Comparison of ENCODE assay signal across 8 cellular contexts in the genomic region with DNA sequence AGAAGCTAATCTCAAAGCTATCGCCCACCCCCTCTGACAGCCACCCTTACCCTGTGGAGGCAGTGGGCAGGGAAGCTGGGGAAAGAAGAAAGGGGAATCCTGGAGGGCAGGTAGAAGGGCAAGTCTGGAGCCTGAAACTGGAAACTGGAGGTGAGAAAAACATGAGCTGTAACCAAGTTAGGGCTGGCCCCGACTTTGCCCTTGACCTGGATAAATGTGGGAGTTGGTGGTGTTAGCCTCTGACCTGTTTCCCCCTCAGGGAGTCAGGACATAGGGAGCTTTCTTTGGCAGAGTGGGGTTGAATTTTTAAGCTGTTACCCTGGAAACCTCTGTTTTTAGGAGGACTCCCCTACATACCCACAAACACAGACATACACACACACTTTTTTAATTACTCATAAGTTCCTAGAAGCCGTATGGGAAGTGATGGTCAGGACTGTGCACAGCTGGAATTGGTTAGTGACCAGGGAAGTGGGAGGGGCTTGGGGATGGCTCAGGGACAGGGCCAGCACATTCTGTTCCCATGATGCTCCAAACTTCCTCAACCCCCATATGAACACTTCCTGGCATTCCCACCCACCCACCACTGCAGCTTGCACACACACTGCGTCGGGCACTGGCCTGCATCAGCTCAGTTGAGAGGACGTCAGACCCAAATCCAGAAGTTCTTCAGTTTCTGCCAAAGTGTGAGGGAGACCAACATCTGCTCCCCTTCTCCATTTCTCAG. TPM values are rescaled to one million over a fixed set of nuclear protein-coding genes. Genes with fewer than 3 reads are reported as not detected.
A peak's percentile ranks its signal among the peaks of the same experiment; 100 is the strongest.
DNase-seq lines count a peak whose midpoint lies in the region; ATAC-seq and TF ChIP-seq lines count a peak whose summit lies in the region.

No MANE protein-coding gene starts in this region.

- no peaks in the 10 kb centered on the region for H3K27me3 Mint-ChIP-seq in activated T-cell treated with anti-CD3 and anti-CD28 coated beads, Interleukin-2, amount 50 U/mL, for 72 hours (ENCODE audit: low read depth)

- H3K9me3 Mint-ChIP-seq in activated T-cell treated with anti-CD3 and anti-CD28 coated beads, Interleukin-2, amount 50 U/mL, for 72 hours = no peaks in the 10 kb centered on the region

- intact Hi-C loops in cardiac septum (cut with DNase I) (no loop called here), psoas muscle (cut with DNase I) (no loop called here)

- H3K4me3 ChIP-seq in psoas muscle = peak overlapping the region; percentile 30

- peaks cover 0 to 23% (median 3%) of the 10 kb centered on the region in 3 donors for H3K27me3 ChIP-seq in psoas muscle (ENCODE audit: insufficient read depth in 3 of 3, low read length in 2 of 3)

- DNase-seq in LHCN-M2 (ENCODE audit: low read depth) = peak; percentile 100
- DNase-seq in activated T-cell treated with anti-CD3 and anti-CD28 coated beads, Interleukin-2, amount 50 U/mL, for 72 hours = peak in 1 of 2 donors; percentile 22
- peak; percentile 87 for DNase-seq in cardiac septum (ENCODE audit: low spot score)
- peak; percentile 90 to 94 for DNase-seq in psoas muscle
- DNase-seq in DMS79 (lab: John Stamatoyannopoulos, UW) = no peak

- no peaks in the 10 kb centered on the region for H3K36me3 ChIP-seq in psoas muscle (ENCODE audit: insufficient read depth in 1 of 2, low read depth in 1 of 2)

- peak overlapping the region; percentile 80 for H3K27ac ChIP-seq in psoas muscle

- peak overlapping the region; percentile 83 for H3K27ac Mint-ChIP-seq in activated T-cell treated with anti-CD3 and anti-CD28 coated beads, Interleukin-2, amount 50 U/mL, for 72 hours

- peak; percentile 73 to 83 for ATAC-seq in activated T-cell treated with anti-CD3 and anti-CD28 coated beads, Interleukin-2, amount 50 U/mL, for 72 hours (replicated peaks in 1 of 2)
- ATAC-seq in psoas muscle = peak; percentile 78 to 93 (median 89)
- ATAC-seq in GM18868 (IDR thresholded peaks at IDR 0.05; ENCODE audit: unreplicated experiment) = no peak
- ATAC-seq in GM21576 (IDR thresholded peaks at IDR 0.05; ENCODE audit: unreplicated experiment) = no peak
- ATAC-seq in GM21367 (IDR thresholded peaks at IDR 0.05; ENCODE audit: unreplicated experiment) = no peak

- no peaks in the 10 kb centered on the region for H3K36me3 Mint-ChIP-seq in activated T-cell treated with anti-CD3 and anti-CD28 coated beads, Interleukin-2, amount 50 U/mL, for 72 hours (ENCODE audit: insufficient read depth in 2 of 2)

- peak overlapping the region; percentile 58 to 59 for H3K4me3 Mint-ChIP-seq in activated T-cell treated with anti-CD3 and anti-CD28 coated beads, Interleukin-2, amount 50 U/mL, for 72 hours

- H3K4me1 Mint-ChIP-seq in activated T-cell treated with anti-CD3 and anti-CD28 coated beads, Interleukin-2, amount 50 U/mL, for 72 hours (ENCODE audit: low read depth) = peaks cover 18% of the 10 kb centered on the region

- no peaks in the 10 kb centered on the region for H3K9me3 ChIP-seq in psoas muscle

- H3K4me1 ChIP-seq in psoas muscle = no peaks in the 10 kb centered on the region

- WGBS in psoas muscle, 3 donors = 19 to 25% (median 20%) methylated on average over 6 of the region's 6 CpGs

- no peak for TF ChIP-seq CTCF in psoas muscle (IDR thresholded peaks at IDR 0.05)

RNA-seq across cellular contexts. Expression of a gene that starts 5.0 kb away (rescaled TPM):
- 24.1 and 24.9 TPM in 2 replicates for total RNA-seq in LHCN-M2 (2014; rRNA removed)
- 25.0 TPM for polyA plus RNA-seq in LHCN-M2 (2012)
- under 1 TPM; 0.41 to 0.81 TPM for total RNA-seq in activated T-cell treated with anti-CD3 and anti-CD28 coated beads, Interleukin-2, amount 50 U/mL, for 72 hours
- 1.6 TPM for total RNA-seq in cardiac septum
- total RNA-seq in psoas muscle = 1 to 10 TPM; 1.4 to 2.8 (median 1.8) TPM
- polyA plus RNA-seq in psoas muscle = 1 to 10 TPM in 2 of 3 donors, under 1 TPM in 1; 0.66 to 4.1 (median 1.1) TPM

RNA-seq across cellular contexts. Expression of a gene that starts 18.4 kb away (rescaled TPM):
- total RNA-seq in LHCN-M2 (2014; rRNA removed) = 48.5 and 54.8 TPM in 2 replicates
- polyA plus RNA-seq in LHCN-M2 (2012) = 25.5 TPM
- 10 to 100 TPM; 24.1 to 24.4 TPM for total RNA-seq in activated T-cell treated with anti-CD3 and anti-CD28 coated beads, Interleukin-2, amount 50 U/mL, for 72 hours
- 18.4 TPM for total RNA-seq in cardiac septum
- total RNA-seq in psoas muscle = 10 to 100 TPM; 10.8 to 15.5 (median 12.6) TPM
- 10 to 100 TPM; 10.5 to 23.8 (median 20.1) TPM for polyA plus RNA-seq in psoas muscle

RNA-seq across cellular contexts. Expression of a gene that starts 29.9 kb away (rescaled TPM):
- 17.2 and 19.7 TPM in 2 replicates for total RNA-seq in LHCN-M2 (2014; rRNA removed)
- 84.6 TPM for polyA plus RNA-seq in LHCN-M2 (2012)
- 10 to 100 TPM; 29.5 to 33.5 TPM for total RNA-seq in activated T-cell treated with anti-CD3 and anti-CD28 coated beads, Interleukin-2, amount 50 U/mL, for 72 hours
- total RNA-seq in cardiac septum = 23.0 TPM
- total RNA-seq in psoas muscle = 10 to 100 TPM; 12.6 to 27.2 (median 15.0) TPM
- 10 to 100 TPM; 21.6 to 68.2 (median 24.3) TPM for polyA plus RNA-seq in psoas muscle

RNA-seq across cellular contexts. Expression of a gene that starts 30.2 kb away (rescaled TPM):
- total RNA-seq in LHCN-M2 (2014; rRNA removed) (96.4 and 111 TPM in 2 replicates), cardiac septum (56.2 TPM), psoas muscle (10 to 100 TPM; 38.3 to 52.6 (median 43.0) TPM)
- 104 TPM for polyA plus RNA-seq in LHCN-M2 (2012)
- 100 to 1,000 TPM; 106 to 127 TPM for total RNA-seq in activated T-cell treated with anti-CD3 and anti-CD28 coated beads, Interleukin-2, amount 50 U/mL, for 72 hours
- polyA plus RNA-seq in psoas muscle = 10 to 100 TPM; 72.6 to 98.0 (median 81.5) TPM

Comparison
In these comparisons a context has a peak if more than half of its experiments do, and no peak if none do; other contexts are left out.
1. ATAC-seq: peak in activated T-cell treated with anti-CD3 and anti-CD28 coated beads, Interleukin-2, amount 50 U/mL, for 72 hours (2 of 2) and psoas muscle (4 of 4); none in GM18868 (single experiment), GM21576 (single experiment) and GM21367 (single experiment).